ENCODE assay signal across 1 cellular context in genomic region chr22:20174785-20175596, GRCh38.
TF ChIP-seq lines count a peak whose summit lies in the region.

No MANE protein-coding gene starts in this region.

TF ChIP-seq in HCT116, 20 proteins besides CTCF, POLR2A, EP300 and RAD21 (continued from another document):
- TF ChIP-seq ZBTB33 (IDR thresholded peaks at IDR 0.05; ENCODE audit: extremely low read depth, insufficient replicate concordance, low read length) (no peak), POLR2AphosphoS5 (IDR thresholded peaks at IDR 0.05; ENCODE audit: low read depth, low read length) (no peak), JUND (IDR thresholded peaks at IDR 0.05) (no peak), ATF3 (IDR thresholded peaks at IDR 0.05) (no peak), SIN3A (IDR thresholded peaks at IDR 0.05; ENCODE audit: low read depth) (no peak), TCF7L2 (IDR thresholded peaks at IDR 0.05; ENCODE audit: borderline replicate concordance, extremely low read depth, insufficient read depth, insufficient read length) (no peak), ELF1 (IDR thresholded peaks at IDR 0.05; ENCODE audit: borderline replicate concordance, low read depth) (no peak), FOSL1 (IDR thresholded peaks at IDR 0.05; ENCODE audit: low read depth) (no peak), SRF (IDR thresholded peaks at IDR 0.05; ENCODE audit: low read depth) (no peak), CEBPB (IDR thresholded peaks at IDR 0.05; ENCODE audit: low read depth) (no peak), ZNF274 (IDR thresholded peaks at IDR 0.05; ENCODE audit: low read depth, low read length) (no peak)
